ENCODE assay signal across 22 cellular contexts in the genomic region with DNA sequence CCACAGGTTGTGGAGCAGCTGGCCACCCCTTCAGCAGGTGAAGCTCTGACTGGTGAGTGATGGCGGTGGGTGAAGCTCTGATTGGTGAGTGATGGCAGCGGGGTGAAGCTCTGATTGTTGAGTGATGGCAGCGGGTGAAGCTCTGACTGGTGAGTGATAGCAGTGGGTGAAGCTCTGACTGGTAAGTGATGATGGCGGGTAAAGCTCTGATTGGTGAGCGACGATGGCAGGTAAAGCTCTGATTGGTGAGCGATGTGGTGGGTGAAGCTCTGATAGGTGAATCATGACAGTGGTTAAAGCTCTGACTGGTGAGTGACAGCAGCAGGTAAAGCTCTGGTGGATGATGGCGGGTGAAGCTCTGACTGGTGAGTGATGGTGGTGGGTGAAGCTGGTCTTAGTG. TPM values are rescaled to one million over a fixed set of nuclear protein-coding genes. Genes with fewer than 3 reads are reported as not detected.
A peak's percentile ranks its signal among the peaks of the same experiment; 100 is the strongest.
DNase-seq lines count a peak whose midpoint lies in the region; ATAC-seq, FAIRE-seq and TF ChIP-seq lines count a peak whose summit lies in the region.
"Had no signal": no experiment of that assay in that cellular context is flagged by ENCODE, and none has a peak within 500 bp of the region (broad histone marks: within the 10 kb centered on the region; RNA-seq: fewer than 3 reads in every experiment).

No MANE protein-coding gene starts in this region.

- FAIRE-seq in GM12878 (lab: Jason Lieb, UNC), result no peak
- FAIRE-seq: GM12892 had no signal

- DNase-seq in GM12878 (ENCODE audit: low read depth, low spot score) (no peak), esophagus muscularis mucosa (ENCODE audit: extremely low spot score) (peak; percentile 86), nephron progenitor cell (no peak), NCI-H748 treated with DMSO at 0.1 percent for 48 hours (lab: John Stamatoyannopoulos, UW) (no peak), cerebellar cortex (ENCODE audit: low spot score) (no peak)
- DNase-seq: C1 segment of cervical spinal cord; Caco-2; CD8-positive, alpha-beta T cell; DMS153; DMS79 treated with DMSO at 0.1 percent for 48 hours; GF-D8; GOT3; H7; HCEC 1CT had no signal

- no TSS peak for BruUV-seq in GM12878 (replicated peaks; lab: Mats Ljungman, UMichigan)

- ATAC-seq in GM12878, result no peak
- no peak for ATAC-seq in esophagus mucosa
- ATAC-seq: CD8-positive, alpha-beta T cell had no signal

- intact Hi-C loops in GM12878 (cut with micrococcal nuclease; ENCODE audit: unreplicated experiment), result no loop called here
- intact Hi-C loops in esophagus muscularis mucosa (cut with DNase I), result no loop called here

- H4K20me1 ChIP-seq in GM12878 (ENCODE audit: control insufficient read depth, insufficient read depth), result no peaks in the 10 kb centered on the region

- peak overlapping the region; percentile 39 for H3K27ac Mint-ChIP-seq in nephron progenitor cell
- H3K27ac Mint-ChIP-seq: CD8-positive, alpha-beta T cell had no signal

- H3K9ac ChIP-seq in GM12878 (ENCODE audit: control insufficient read depth, insufficient read depth, low read length), result no peak overlapping the region

- TF ChIP-seq CTCF in VCaP (conservative IDR thresholded peaks at IDR 0.05) (no peak), GM12878 (IDR thresholded peaks at IDR 0.05 in 2 of 3, conservative IDR thresholded peaks at IDR 0.05 in 1 of 3; ENCODE audit: control insufficient read depth in 2 of 3, extremely low read depth in 1 of 3, insufficient read depth in 1 of 3, low read depth in 3 of 3, low read length in 3 of 3) (no peak), esophagus muscularis mucosa (IDR thresholded peaks at IDR 0.05) (no peak), nephron progenitor cell (IDR thresholded peaks at IDR 0.05) (no peak)

- H3K36me3 ChIP-seq in GM12878 (ENCODE audit: control insufficient read depth in 2 of 2, insufficient read depth in 2 of 2, low read length in 1 of 2), result no peaks in the 10 kb centered on the region
- no peaks in the 10 kb centered on the region for H3K36me3 ChIP-seq in esophagus muscularis mucosa

- H3K9me3 Mint-ChIP-seq in nephron progenitor cell, result peaks cover 32% of the 10 kb centered on the region

- no peak for TF ChIP-seq POLR2A in GM12878 (IDR thresholded peaks at IDR 0.05; ENCODE audit: low read depth, low read length)
- TF ChIP-seq POLR2A in esophagus muscularis mucosa (IDR thresholded peaks at IDR 0.05; ENCODE audit: low read depth), result no peak

- in situ Hi-C loops in GM12878 (cut with MboI), result no loop called here

- H3K4me3 ChIP-seq in GM12878 (no peak overlapping the region), esophagus muscularis mucosa (no peak overlapping the region)

- H3K4me3 Mint-ChIP-seq in nephron progenitor cell, result no peak overlapping the region
- H3K4me3 Mint-ChIP-seq: CD8-positive, alpha-beta T cell had no signal

- POLR2A ChIA-PET in GM12878 (lab: Charles Lee), result no interaction called here

- TF ChIP-seq EP300 in GM12878 (IDR thresholded peaks at IDR 0.05; ENCODE audit: borderline replicate concordance in 1 of 2, control insufficient read depth in 1 of 2, low read depth in 2 of 2, low read length in 2 of 2), result no peak
- no peak for TF ChIP-seq EP300 in esophagus muscularis mucosa (IDR thresholded peaks at IDR 0.05)

- H3K9me3 ChIP-seq in GM12878 (replicated peaks; ENCODE audit: control insufficient read depth, insufficient read depth, low read length) (no peaks in the 10 kb centered on the region), esophagus muscularis mucosa (no peaks in the 10 kb centered on the region)

- no peak overlapping the region for H2AFZ ChIP-seq in GM12878 (ENCODE audit: control insufficient read depth, low read depth, low read length)

- H3K27me3 ChIP-seq in GM12878 (replicated peaks in 1 of 2; ENCODE audit: control insufficient read depth in 2 of 2, insufficient read depth in 2 of 2, low read length in 1 of 2) (no peaks in the 10 kb centered on the region; a peak in 1 of 4 replicates), esophagus muscularis mucosa (peaks cover 0 to 20% (median 0%) of the 10 kb centered on the region in 4 donors)

- no peak overlapping the region for H3K4me2 ChIP-seq in GM12878 (ENCODE audit: control insufficient read depth, insufficient read depth)

- no peaks in the 10 kb centered on the region for H3K79me2 ChIP-seq in GM12878 (ENCODE audit: control insufficient read depth, insufficient read depth, low read length)

- TF ChIP-seq RAD21 in GM12878 (IDR thresholded peaks at IDR 0.05; ENCODE audit: insufficient read depth, low read depth, low read length), result no peak

- H3K27ac ChIP-seq in VCaP, result peak overlapping the region; percentile 44
- no peak overlapping the region for H3K27ac ChIP-seq in GM12878 (ENCODE audit: control insufficient read depth, insufficient read depth)
- H3K27ac ChIP-seq in esophagus muscularis mucosa (replicated peaks in 1 of 4), result no peak overlapping the region

- SMC1A ChIA-PET in GM12878 (lab: Charles Lee; ENCODE audit: uncharacterized antibody, unreplicated experiment), result no interaction called here

- RAD21 ChIA-PET in GM12878 (lab: Charles Lee; ENCODE audit: unreplicated experiment), result no interaction called here

- H3K27me3 Mint-ChIP-seq in nephron progenitor cell (ENCODE audit: low read depth, poor library complexity), result peaks cover 18% of the 10 kb centered on the region

- H3K4me1 Mint-ChIP-seq in nephron progenitor cell, result no peaks in the 10 kb centered on the region

- WGBS in GM12878 (ENCODE audit: insufficient coverage, insufficient replicate concordance, low lambda C conversion rate, missing lambda C conversion rate), result 43% methylated on average over 8 of the region's 8 CpGs
- WGBS in esophagus muscularis mucosa, result 92% methylated on average over 8 of the region's 8 CpGs

- H3K36me3 Mint-ChIP-seq in nephron progenitor cell (ENCODE audit: low read depth), result no peaks in the 10 kb centered on the region
- H3K36me3 Mint-ChIP-seq: CD8-positive, alpha-beta T cell had no signal

- H3K4me1 ChIP-seq in GM12878 (ENCODE audit: control insufficient read depth, insufficient read depth, low read length), result no peaks in the 10 kb centered on the region
- no peaks in the 10 kb centered on the region for H3K4me1 ChIP-seq in esophagus muscularis mucosa

- CTCF ChIA-PET in GM12878 (lab: Yijun Ruan, JAX), result interaction anchor here (0.6 kb wide), 1 partner anchor 87 kb away, joined by 3 read pairs; no protein-coding TSS in a partner anchor

TF ChIP-seq in GM12878, 131 proteins besides CTCF, POLR2A, EP300 and RAD21 (continues in another document):
- TF ChIP-seq, protein P1, sequence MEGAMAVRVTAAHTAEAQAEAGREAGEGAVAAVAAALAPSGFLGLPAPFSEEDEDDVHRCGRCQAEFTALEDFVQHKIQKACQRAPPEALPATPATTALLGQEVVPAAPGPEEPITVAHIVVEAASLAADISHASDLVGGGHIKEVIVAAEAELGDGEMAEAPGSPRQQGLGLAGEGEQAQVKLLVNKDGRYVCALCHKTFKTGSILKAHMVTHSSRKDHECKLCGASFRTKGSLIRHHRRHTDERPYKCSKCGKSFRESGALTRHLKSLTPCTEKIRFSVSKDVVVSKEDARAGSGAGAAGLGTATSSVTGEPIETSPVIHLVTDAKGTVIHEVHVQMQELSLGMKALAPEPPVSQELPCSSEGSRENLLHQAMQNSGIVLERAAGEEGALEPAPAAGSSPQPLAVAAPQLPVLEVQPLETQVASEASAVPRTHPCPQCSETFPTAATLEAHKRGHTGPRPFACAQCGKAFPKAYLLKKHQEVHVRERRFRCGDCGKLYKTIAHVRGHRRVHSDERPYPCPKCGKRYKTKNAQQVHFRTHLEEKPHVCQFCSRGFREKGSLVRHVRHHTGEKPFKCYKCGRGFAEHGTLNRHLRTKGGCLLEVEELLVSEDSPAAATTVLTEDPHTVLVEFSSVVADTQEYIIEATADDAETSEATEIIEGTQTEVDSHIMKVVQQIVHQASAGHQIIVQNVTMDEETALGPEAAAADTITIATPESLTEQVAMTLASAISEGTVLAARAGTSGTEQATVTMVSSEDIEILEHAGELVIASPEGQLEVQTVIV (IDR thresholded peaks at IDR 0.05; ENCODE audit: borderline replicate concordance, partially characterized antibody), result no peak

RNA-seq across cellular contexts. Expression of a gene that starts 9.4 kb away (rescaled TPM):
- not detected in 2 replicates for total RNA-seq in GM12878 (2013; cell fraction: nucleolus; rRNA removed)
- not detected in 2 replicates for total RNA-seq in GM12878 (2014; rRNA removed)
- not detected in 2 replicates for total RNA-seq in GM12878 (2014; rRNA removed; fragmentation: Illumina TruSeq; extraction: Trizol)
- total RNA-seq in GM12878 (2021), result not detected in 2 replicates
- polyA plus RNA-seq in GM12878 (2011; ENCODE audit: low read depth), result not detected
- not detected in 2 replicates for polyA plus RNA-seq in GM12878 (2011; rRNA removed)
- polyA plus RNA-seq in GM12878 (2011; cell fraction: cytosol; rRNA removed), result not detected in 2 replicates
- not detected in 2 replicates for polyA plus RNA-seq in GM12878 (2011; cell fraction: nucleus; rRNA removed)
- polyA plus RNA-seq in GM12878 (2012), result 0.07 TPM in 1 of 2 replicates, not detected in the other
- polyA plus RNA-seq in GM12878 (2014; fragmentation: Illumina TruSeq; extraction: Trizol), result not detected in 2 replicates
- polyA plus RNA-seq in GM12878 (2014; fragmentation: Nextera tagmentation; extraction: Ambion mirVana), result not detected
- not detected in 2 replicates for polyA plus RNA-seq in GM12878 (2014; rRNA removed)
- polyA plus RNA-seq in GM12878 (2016; fragmentation: Nextera tagmentation; extraction: Ambion mirVana), result under 1 TPM in 1 of 2 experiments, not detected in 1; 0.10 TPM
- not detected in 2 replicates for polyA minus RNA-seq in GM12878 (2011; rRNA and poly(A)+ RNA removed)
- polyA minus RNA-seq in GM12878 (2011; cell fraction: cytosol; rRNA and poly(A)+ RNA removed), result not detected in 2 replicates
- polyA minus RNA-seq in GM12878 (2011; cell fraction: nucleus; rRNA and poly(A)+ RNA removed), result not detected in 2 replicates
- 1 to 10 TPM in 2 of 4 donors, under 1 TPM in 2; 0.33 to 3.8 (median 1.2) TPM for total RNA-seq in esophagus muscularis mucosa
- 7.3 TPM for total RNA-seq in esophagus mucosa
- total RNA-seq: A172; A673; Caco-2; CD8-positive, alpha-beta T cell; Daoy; G401; H7 had no signal
- polyA plus RNA-seq: BJ had no signal

RNA-seq across cellular contexts. Expression of a gene that starts 51.6 kb away (rescaled TPM):
- total RNA-seq in GM12878 (2013; cell fraction: nucleolus; rRNA removed), result 17.7 and 19.0 TPM in 2 replicates
- total RNA-seq in GM12878 (2014; rRNA removed), result 18.5 and 18.8 TPM in 2 replicates
- 10.7 and 11.4 TPM in 2 replicates for total RNA-seq in GM12878 (2014; rRNA removed; fragmentation: Illumina TruSeq; extraction: Trizol)
- total RNA-seq in GM12878 (2021), result 25.7 and 27.2 TPM in 2 replicates
- polyA plus RNA-seq in GM12878 (2011; ENCODE audit: low read depth), result 4.6 TPM
- 5.8 and 8.7 TPM in 2 replicates for polyA plus RNA-seq in GM12878 (2011; rRNA removed)
- 8.8 and 16.7 TPM in 2 replicates for polyA plus RNA-seq in GM12878 (2011; cell fraction: cytosol; rRNA removed)
- polyA plus RNA-seq in GM12878 (2011; cell fraction: nucleus; rRNA removed), result 14.9 and 25.2 TPM in 2 replicates
- polyA plus RNA-seq in GM12878 (2012), result 15.2 and 15.3 TPM in 2 replicates
- polyA plus RNA-seq in GM12878 (2014; fragmentation: Illumina TruSeq; extraction: Trizol), result 5.4 and 9.4 TPM in 2 replicates
- polyA plus RNA-seq in GM12878 (2014; fragmentation: Nextera tagmentation; extraction: Ambion mirVana), result 1 to 10 TPM; 2.2 to 3.0 TPM
- polyA plus RNA-seq in GM12878 (2014; rRNA removed), result 23.0 and 23.2 TPM in 2 replicates
- polyA plus RNA-seq in GM12878 (2016; fragmentation: Nextera tagmentation; extraction: Ambion mirVana), result 10 to 100 TPM; 24.6 to 26.4 TPM
- 4.5 and 5.9 TPM in 2 replicates for polyA minus RNA-seq in GM12878 (2011; rRNA and poly(A)+ RNA removed)
- 3.1 and 3.2 TPM in 2 replicates for polyA minus RNA-seq in GM12878 (2011; cell fraction: cytosol; rRNA and poly(A)+ RNA removed)
- 3.9 and 5.5 TPM in 2 replicates for polyA minus RNA-seq in GM12878 (2011; cell fraction: nucleus; rRNA and poly(A)+ RNA removed)
- total RNA-seq in esophagus muscularis mucosa, result 10 to 100 TPM; 15.0 to 36.2 (median 27.5) TPM
- total RNA-seq in esophagus mucosa, result 9.9 TPM
